ENCODE assay signal across 11 cellular contexts in genomic region chr1:42765271-42765670, GRCh38. TPM values are rescaled to one million over a fixed set of nuclear protein-coding genes. Genes with fewer than 3 reads are reported as not detected.
DNase-seq lines count a peak whose midpoint lies in the region; ATAC-seq and TF ChIP-seq lines count a peak whose summit lies in the region.
"Had no signal": no experiment of that assay in that cellular context is flagged by ENCODE, and none has a peak within 500 bp of the region (broad histone marks: within the 10 kb centered on the region; RNA-seq: fewer than 3 reads in every experiment).

No MANE protein-coding gene starts in this region.

- H3K27me3 ChIP-seq in iPS-20b (ENCODE audit: insufficient read depth, low read length), result no peaks in the 10 kb centered on the region

- H3K4me3 Mint-ChIP-seq in activated naive CD4-positive, alpha-beta T cell treated with anti-CD3 and anti-CD28 coated beads for 36 hours, result no peak overlapping the region
- H3K4me3 Mint-ChIP-seq: type B pancreatic cell had no signal

- H3K9ac ChIP-seq in iPS-20b (ENCODE audit: low read depth, low read length), result peak overlapping the region; percentile 78; the same call in 1 of the 2 replicates

- no peaks in the 10 kb centered on the region for H3K9me3 Mint-ChIP-seq in activated naive CD4-positive, alpha-beta T cell treated with anti-CD3 and anti-CD28 coated beads for 36 hours
- H3K9me3 Mint-ChIP-seq: type B pancreatic cell had no signal

- CTCF ChIA-PET in activated naive CD4-positive, alpha-beta T cell treated with anti-CD3 and anti-CD28 coated beads for 36 hours (lab: Charles Lee), result interaction anchor here (0.8 to 4.3 kb wide), 4 partner anchors 12 to 81 kb away, joined by 3 to 23 read pairs (median 4); partner anchors contain the start of gene ZNF691

- H3K4me1 ChIP-seq in iPS-20b (ENCODE audit: insufficient read depth, low read length), result peaks cover 13% of the 10 kb centered on the region; the same call in 1 of the 2 replicates

- H3K27ac ChIP-seq in VCaP, result peak overlapping the region; percentile 82; the same call in 1 of the 2 replicates
- H3K27ac ChIP-seq in iPS-20b (ENCODE audit: low read length), result no peak overlapping the region
- peak overlapping the region in 11 of 21 experiments; percentile 17 to 99 (median 89) for H3K27ac ChIP-seq in skin epidermis

- H3K4me3 ChIP-seq in GM12865 (ENCODE audit: low read depth, low read length), result peak overlapping the region; percentile 99
- peak overlapping the region; percentile 95 for H3K4me3 ChIP-seq in iPS-20b (ENCODE audit: low read length)
- peak overlapping the region; percentile 77 to 100 (median 97) for H3K4me3 ChIP-seq in skin epidermis

- TF ChIP-seq CTCF in GM12865 (IDR thresholded peaks at IDR 0.05; ENCODE audit: insufficient read depth, low read depth, low read length, missing control alignments), result no peak
- no peak for TF ChIP-seq CTCF in VCaP (conservative IDR thresholded peaks at IDR 0.05)

- peaks cover 14% of the 10 kb centered on the region for H3K36me3 Mint-ChIP-seq in activated naive CD4-positive, alpha-beta T cell treated with anti-CD3 and anti-CD28 coated beads for 36 hours (ENCODE audit: low read depth)
- H3K36me3 Mint-ChIP-seq: type B pancreatic cell had no signal

- H3K4me1 Mint-ChIP-seq in activated naive CD4-positive, alpha-beta T cell treated with anti-CD3 and anti-CD28 coated beads for 36 hours (ENCODE audit: low read depth), result peaks cover 29% of the 10 kb centered on the region

- no peaks in the 10 kb centered on the region for H3K9me3 ChIP-seq in iPS-20b (ENCODE audit: insufficient read depth, low read depth, low read length)

- no peak for DNase-seq in GM12865 (ENCODE audit: low read depth)
- DNase-seq in superior temporal gyrus (ENCODE audit: extremely low spot score), result no peak
- no peak for DNase-seq in activated naive CD4-positive, alpha-beta T cell treated with anti-CD3 and anti-CD28 coated beads for 36 hours
- DNase-seq: central memory CD4-positive, alpha-beta T cell had no signal

- intact Hi-C loops in activated naive CD4-positive, alpha-beta T cell treated with anti-CD3 and anti-CD28 coated beads for 36 hours (cut with micrococcal nuclease), result loop anchor here (5.0 kb wide), 1 partner anchor 407 kb away; the partner anchor contains the start of genes CFAP57 and EBNA1BP2

- peaks cover 17% of the 10 kb centered on the region for H3K36me3 ChIP-seq in iPS-20b (ENCODE audit: insufficient read depth, low read depth, low read length)

- H3K27me3 Mint-ChIP-seq in activated naive CD4-positive, alpha-beta T cell treated with anti-CD3 and anti-CD28 coated beads for 36 hours (ENCODE audit: low read depth), result no peaks in the 10 kb centered on the region
- H3K27me3 Mint-ChIP-seq: type B pancreatic cell had no signal

- H3K27ac Mint-ChIP-seq in activated naive CD4-positive, alpha-beta T cell treated with anti-CD3 and anti-CD28 coated beads for 36 hours, result no peak overlapping the region
- H3K27ac Mint-ChIP-seq: type B pancreatic cell had no signal

- no peak for ATAC-seq in GM18517 (IDR thresholded peaks at IDR 0.05; ENCODE audit: unreplicated experiment)
- ATAC-seq in HG03378 (IDR thresholded peaks at IDR 0.05; ENCODE audit: unreplicated experiment), result no peak

RNA-seq across cellular contexts. Expression of gene P3H1, which starts 1.6 kb away (rescaled TPM):
- total RNA-seq in activated naive CD4-positive, alpha-beta T cell treated with anti-CD3 and anti-CD28 coated beads for 36 hours, result 10 to 100 TPM; 26.4 to 28.6 TPM

RNA-seq across cellular contexts. Expression of gene C1orf50, which starts 1.8 kb away (rescaled TPM):
- 1 to 10 TPM; 4.1 to 4.7 TPM for total RNA-seq in activated naive CD4-positive, alpha-beta T cell treated with anti-CD3 and anti-CD28 coated beads for 36 hours

RNA-seq across cellular contexts. Expression of gene TMEM269, which starts 19.5 kb away (rescaled TPM):
- total RNA-seq in activated naive CD4-positive, alpha-beta T cell treated with anti-CD3 and anti-CD28 coated beads for 36 hours, result under 1 TPM; 0.24 to 0.57 TPM
- total RNA-seq: pulmonary artery endothelial cell had no signal

RNA-seq across cellular contexts. Expression of gene CLDN19, which starts 25.2 kb away (rescaled TPM):
- total RNA-seq in activated naive CD4-positive, alpha-beta T cell treated with anti-CD3 and anti-CD28 coated beads for 36 hours, result not detected
- total RNA-seq: pulmonary artery endothelial cell had no signal

RNA-seq across cellular contexts. Expression of gene ERMAP, which starts 51.7 kb away (rescaled TPM):
- total RNA-seq in activated naive CD4-positive, alpha-beta T cell treated with anti-CD3 and anti-CD28 coated beads for 36 hours, result 1 to 10 TPM; 3.1 TPM
